ENCODE assay signal across 9 cellular contexts in genomic region chr10:87054373-87055295, GRCh38. TPM values are rescaled to one million over a fixed set of nuclear protein-coding genes. Genes with fewer than 3 reads are reported as not detected.
A peak's percentile ranks its signal among the peaks of the same experiment; 100 is the strongest.
DNase-seq lines count a peak whose midpoint lies in the region; ATAC-seq and TF ChIP-seq lines count a peak whose summit lies in the region.
"Had no signal": no experiment of that assay in that cellular context is flagged by ENCODE, and none has a peak within 500 bp of the region (broad histone marks: within the 10 kb centered on the region; RNA-seq: fewer than 3 reads in every experiment).

No MANE protein-coding gene starts in this region.

- ATAC-seq in HG02884 (IDR thresholded peaks at IDR 0.05; ENCODE audit: unreplicated experiment) (peak; percentile 47), left colon (no peak)

- H2AK5ac ChIP-seq in mesenchymal stem cell (ENCODE audit: low read length, severe bottlenecking): peak overlapping the region; percentile 64

- H3K36me3 ChIP-seq in mesenchymal stem cell (ENCODE audit: control insufficient read depth in 1 of 2, insufficient read depth in 2 of 2, low read depth in 1 of 2, low read length in 2 of 2) (peaks cover 26 to 89% of the 10 kb centered on the region in 2 experiments), MM.1S (replicated peaks; ENCODE audit: insufficient read depth, low read length) (0 out of 2 replicates have a peak, but pooled peaks cover 3% of the 10 kb centered on the region)

- H3K4me1 ChIP-seq in mesenchymal stem cell (ENCODE audit: control insufficient read depth, insufficient read depth, low read depth, low read length) (peaks cover 5% of the 10 kb centered on the region), MM.1S (ENCODE audit: low read length) (no peaks in the 10 kb centered on the region)

- H4K20me1 ChIP-seq in MM.1S (ENCODE audit: insufficient read depth, low read length): no peaks in the 10 kb centered on the region

- H3K9ac ChIP-seq in mesenchymal stem cell (ENCODE audit: low read length) (peak overlapping the region; percentile 70), MM.1S (ENCODE audit: low read length) (no peak overlapping the region)

- peak overlapping the region in 1 of 2 experiments; percentile 32 for H2BK12ac ChIP-seq in mesenchymal stem cell (ENCODE audit: low read length in 2 of 2)

- H3K79me1 ChIP-seq in mesenchymal stem cell (replicated peaks; ENCODE audit: low read length, poor library complexity, severe bottlenecking): peaks cover 3% of the 10 kb centered on the region

- H2BK5ac ChIP-seq in mesenchymal stem cell (ENCODE audit: low read depth, low read length, poor library complexity, severe bottlenecking): no peak overlapping the region

- peak overlapping the region in 1 of 2 experiments; percentile 24 for H3K4ac ChIP-seq in mesenchymal stem cell (ENCODE audit: low read depth in 1 of 2, low read length in 2 of 2)

- no peak overlapping the region for H2BK120ac ChIP-seq in mesenchymal stem cell (ENCODE audit: low read depth, low read length)

- DNase-seq in AG10803 (ENCODE audit: low read depth) (peak; percentile 58), cardiac fibroblast (ENCODE audit: low read depth in 2 of 2) (peak; percentile 62 to 68), mesenchymal stem cell (peak; percentile 89), RWPE1 (ENCODE audit: low spot score) (no peak), NCI-H748 treated with DMSO at 0.1 percent for 48 hours (lab: John Stamatoyannopoulos, UW) (no peak), left colon (no peak), MM.1S (no peak)

- H3K23ac ChIP-seq in mesenchymal stem cell (ENCODE audit: low read length in 2 of 2): no peak overlapping the region

- POLR2A ChIA-PET in RWPE1 (lab: Yijun Ruan, JAX; ENCODE audit: low non-redundant PET): no interaction called here

- peak overlapping the region; percentile 59 for H4K91ac ChIP-seq in mesenchymal stem cell (ENCODE audit: low read length)

- no peak overlapping the region for H3K4me3 ChIP-seq in AG10803 (ENCODE audit: low read length)
- no peak overlapping the region for H3K4me3 ChIP-seq in cardiac fibroblast (replicated peaks in 1 of 2; ENCODE audit: low read depth in 2 of 2, low read length in 2 of 2)
- H3K4me3 ChIP-seq in mesenchymal stem cell (ENCODE audit: insufficient read depth in 1 of 2, low read depth in 1 of 2, low read length in 2 of 2): peak overlapping the region in 1 of 2 experiments; percentile 11
- H3K4me3 ChIP-seq in MM.1S (ENCODE audit: low read length): no peak overlapping the region

- H2BK15ac ChIP-seq in mesenchymal stem cell (ENCODE audit: low read depth, poor library complexity, severe bottlenecking): no peak overlapping the region

- H3K4me2 ChIP-seq in mesenchymal stem cell (ENCODE audit: low read length, poor library complexity, severe bottlenecking) (no peak overlapping the region), MM.1S (ENCODE audit: low read depth, low read length) (no peak overlapping the region)

- H4K8ac ChIP-seq in mesenchymal stem cell (ENCODE audit: low read length): no peak overlapping the region

- TF ChIP-seq CTCF in AG10803 (conservative IDR thresholded peaks at IDR 0.05; ENCODE audit: low read length) (peak; percentile 41), cardiac fibroblast (IDR thresholded peaks at IDR 0.05; ENCODE audit: low read depth, low read length) (peak; percentile 57), RWPE1 (conservative IDR thresholded peaks at IDR 0.05; ENCODE audit: low read depth) (no peak), MM.1S (IDR thresholded peaks at IDR 0.05; ENCODE audit: low read length) (no peak)

- H2AFZ ChIP-seq in mesenchymal stem cell (ENCODE audit: low read depth, low read length) (no peak overlapping the region), MM.1S (ENCODE audit: low read length) (no peak overlapping the region)

- 42% methylated on average over 7 of the region's 7 CpGs for WGBS in mesenchymal stem cell

- H3F3A ChIP-seq in MM.1S (ENCODE audit: insufficient read depth, low read length): no peaks in the 10 kb centered on the region

- no peaks in the 10 kb centered on the region for H3K79me2 ChIP-seq in MM.1S (ENCODE audit: low read length)

- H3K18ac ChIP-seq in mesenchymal stem cell (ENCODE audit: low read depth in 1 of 2, low read length in 2 of 2): peak overlapping the region; percentile 61 to 86

- H3K14ac ChIP-seq in mesenchymal stem cell (ENCODE audit: low read length in 2 of 2): no peak overlapping the region

- intact Hi-C loops in left colon (cut with DNase I, micrococcal nuclease): no loop called here

- no peaks in the 10 kb centered on the region for H3K9me2 ChIP-seq in MM.1S (replicated peaks; ENCODE audit: insufficient read depth, low read length)

- H3K27me3 ChIP-seq in mesenchymal stem cell (ENCODE audit: control insufficient read depth in 1 of 2, insufficient read depth in 1 of 2, low read length in 2 of 2) (no peaks in the 10 kb centered on the region), MM.1S (replicated peaks; ENCODE audit: insufficient read depth, low read length) (no peaks in the 10 kb centered on the region)

- H3K27ac ChIP-seq in mesenchymal stem cell (ENCODE audit: low read length, poor library complexity, severe bottlenecking) (peak overlapping the region; percentile 66), RWPE1 (no peak overlapping the region), MM.1S (ENCODE audit: low read length) (no peak overlapping the region)
- H3K27ac ChIP-seq: HL-60 had no signal

- CTCF ChIA-PET in RWPE1 (lab: Yijun Ruan, JAX): interaction anchor here (0.6 to 0.7 kb wide), 3 partner anchors 16 to 87 kb away, joined by 3 read pairs; no protein-coding TSS in a partner anchor

- no peaks in the 10 kb centered on the region for H3K9me3 ChIP-seq in mesenchymal stem cell (ENCODE audit: control insufficient read depth, low read length)
- H3K9me3 ChIP-seq in MM.1S (replicated peaks; ENCODE audit: insufficient read depth, low read length): no peaks in the 10 kb centered on the region

RNA-seq across cellular contexts. Expression of gene FAM25A, which starts 34.5 kb away (rescaled TPM):
- polyA plus RNA-seq in mesenchymal stem cell (2013, experiment 1 of 2): not detected
- not detected for polyA plus RNA-seq in mesenchymal stem cell (2013, experiment 2 of 2)
- not detected for total RNA-seq in left colon

RNA-seq across cellular contexts. Expression of gene GLUD1, which starts 40.0 kb away (rescaled TPM):
- polyA plus RNA-seq in mesenchymal stem cell (2013, experiment 1 of 2): 78.1 TPM
- 78.6 TPM for polyA plus RNA-seq in mesenchymal stem cell (2013, experiment 2 of 2)
- 100 to 1,000 TPM; 128 to 185 TPM for total RNA-seq in left colon

RNA-seq across cellular contexts. Expression of gene SHLD2, which starts 40.4 kb away (rescaled TPM):
- polyA plus RNA-seq in mesenchymal stem cell (2013, experiment 1 of 2): 18.6 TPM
- polyA plus RNA-seq in mesenchymal stem cell (2013, experiment 2 of 2): 18.6 TPM
- 10 to 100 TPM; 31.3 to 33.0 TPM for total RNA-seq in left colon

Comparison
In these comparisons a context has a peak if more than half of its experiments do, and no peak if none do; other contexts are left out.
1. DNase-seq: peak in AG10803 (single experiment), cardiac fibroblast (2 of 2) and mesenchymal stem cell (single experiment); none in RWPE1 (single experiment), NCI-H748 treated with DMSO at 0.1 percent for 48 hours (single experiment), left colon (0 of 2) and MM.1S (single experiment).
2. CTCF ChIP-seq: peak in AG10803 (single experiment) and cardiac fibroblast (single experiment); none in RWPE1 (single experiment) and MM.1S (single experiment).